Comparison of ENCODE assay signal across 1 cellular context in genomic region chr7:26117142-26117807, GRCh38.
TF ChIP-seq lines count a peak whose summit lies in the region.

No MANE protein-coding gene starts in this region.

TF ChIP-seq in HEK293, 187 proteins besides CTCF, POLR2A, EP300 and RAD21 (continued from another document):
- TF ChIP-seq ZNF138 (tag by site-specific recombination; IDR thresholded peaks at IDR 0.05; ENCODE audit: borderline replicate concordance) (no peak), ZNF2 (tag by site-specific recombination; IDR thresholded peaks at IDR 0.05) (no peak), ZNF132 (tag by site-specific recombination; IDR thresholded peaks at IDR 0.05; ENCODE audit: borderline replicate concordance) (no peak)
